In genomic region chr11:125663910-125664309, GRCh38 we compare ENCODE assay signal across 26 cellular contexts. TPM values are rescaled to one million over a fixed set of nuclear protein-coding genes. Genes with fewer than 3 reads are reported as not detected.
DNase-seq lines count a peak whose midpoint lies in the region; FAIRE-seq and TF ChIP-seq lines count a peak whose summit lies in the region.
"Had no signal": no experiment of that assay in that cellular context is flagged by ENCODE, and none has a peak within 500 bp of the region (broad histone marks: within the 10 kb centered on the region; RNA-seq: fewer than 3 reads in every experiment).

No MANE protein-coding gene starts in this region.

- H3K27ac ChIP-seq in GM23248 (no peak overlapping the region), mammary epithelial cell (ENCODE audit: insufficient read depth, low read depth, low read length) (no peak overlapping the region), small intestine (ENCODE audit: low read depth in 1 of 2, low read length in 1 of 2) (no peak overlapping the region)
- H3K27ac ChIP-seq: A549; BLaER1 treated with 17β-estradiol and CSF1 and Interleukin-3, amounts not matched to agents 10 nM and 100 nM had no signal

- no peak overlapping the region for H3K4me3 ChIP-seq in GM23248
- H3K4me3 ChIP-seq in mammary epithelial cell (replicated peaks in 1 of 3; ENCODE audit: insufficient read depth in 1 of 3, low read depth in 2 of 3, low read length in 3 of 3) = no peak overlapping the region
- no peak overlapping the region for H3K4me3 ChIP-seq in small intestine (ENCODE audit: low read depth in 1 of 2, low read length in 2 of 2)
- H3K4me3 ChIP-seq: A549 had no signal

- CTCF ChIA-PET in mammary epithelial cell (lab: Charles Lee; ENCODE audit: low non-redundant PET) = no interaction called here

- no peak for DNase-seq in activated T-cell treated with anti-CD3 and anti-CD28 coated beads, Interleukin-2, amount 50 U/mL, for 24 hours
- no peak for DNase-seq in activated T-cell treated with anti-CD3 and anti-CD28 coated beads, Interleukin-2, amount 50 U/mL, for 1 hour
- DNase-seq in GM23248 (peak; percentile 7), mammary epithelial cell (peak; percentile 23), GM03348 (ENCODE audit: low spot score) (no peak), small intestine (no peak)
- DNase-seq in T-helper 2 cell treated with Interferon-gamma antibody and Interleukin-4, amounts not matched to agents 5 μg/mL and 100 μg/mL, for 36 hours (ENCODE audit: low spot score) = no peak
- DNase-seq in stimulated activated naive CD4-positive, alpha-beta T cell treated with Interleukin-2 at 50 U/mL for 16 hours (lab: John Stamatoyannopoulos, UW) = no peak
- DNase-seq: AML-193; CD4-positive, alpha-beta memory T cell; COR-L47; EL; GF-D8; H7; KBM-7; NCI-H1048; NCI-H1417; NCI-H1694; NCI-H2081; NCI-H2227 treated with DMSO at 0.1 percent for 48 hours; NCI-H69; SHP77 treated with DMSO at 0.1 percent for 48 hours had no signal

- H3K9me3 Mint-ChIP-seq in activated T-cell treated with anti-CD3 and anti-CD28 coated beads, Interleukin-2, amount 50 U/mL, for 24 hours = peaks cover 21% of the 10 kb centered on the region
- H3K9me3 Mint-ChIP-seq in T-helper 2 cell treated with Interferon-gamma antibody and Interleukin-4, amounts not matched to agents 5 μg/mL and 100 μg/mL, for 36 hours = peaks cover 34% of the 10 kb centered on the region

- no peak for TF ChIP-seq CTCF in mammary epithelial cell (conservative IDR thresholded peaks at IDR 0.05 in 1 of 2, IDR thresholded peaks at IDR 0.05 in 1 of 2; ENCODE audit: extremely low read depth in 1 of 2, insufficient read depth in 1 of 2, low read depth in 1 of 2, low read length in 2 of 2)

- H3K4me1 Mint-ChIP-seq in activated T-cell treated with anti-CD3 and anti-CD28 coated beads, Interleukin-2, amount 50 U/mL, for 24 hours (ENCODE audit: low read depth) = peaks cover 15% of the 10 kb centered on the region
- peaks cover 11% of the 10 kb centered on the region for H3K4me1 Mint-ChIP-seq in T-helper 2 cell treated with Interferon-gamma antibody and Interleukin-4, amounts not matched to agents 5 μg/mL and 100 μg/mL, for 36 hours (ENCODE audit: low read depth)

- H3K27ac Mint-ChIP-seq in activated T-cell treated with anti-CD3 and anti-CD28 coated beads, Interleukin-2, amount 50 U/mL, for 24 hours = peak overlapping the region; percentile 15
- H3K27ac Mint-ChIP-seq in T-helper 2 cell treated with Interferon-gamma antibody and Interleukin-4, amounts not matched to agents 5 μg/mL and 100 μg/mL, for 36 hours = peak overlapping the region; percentile 22
- H3K27ac Mint-ChIP-seq: CD4-positive, alpha-beta memory T cell had no signal

- no peaks in the 10 kb centered on the region for H3K9me3 ChIP-seq in GM23248 (ENCODE audit: low read depth)
- H3K9me3 ChIP-seq in mammary epithelial cell (replicated peaks; ENCODE audit: insufficient read depth, low read length) = no peaks in the 10 kb centered on the region
- H3K9me3 ChIP-seq in small intestine (ENCODE audit: control insufficient read depth, low read depth) = no peaks in the 10 kb centered on the region

- H3K4me2 ChIP-seq in GM23248 (ENCODE audit: unreplicated experiment) (no peak overlapping the region), mammary epithelial cell (ENCODE audit: insufficient read depth, low read depth, low read length) (no peak overlapping the region)
- H3K4me2 ChIP-seq: A549; BLaER1 treated with 17β-estradiol and CSF1 and Interleukin-3, amounts not matched to agents 10 nM and 100 nM had no signal

- no peaks in the 10 kb centered on the region for H3F3A ChIP-seq in GM23248 (ENCODE audit: insufficient read depth)

- H3K36me3 ChIP-seq in GM23248 (ENCODE audit: low read depth) = peaks cover 17% of the 10 kb centered on the region
- H3K36me3 ChIP-seq in mammary epithelial cell (ENCODE audit: insufficient read depth, low read length) = peaks cover 2% of the 10 kb centered on the region
- no peaks in the 10 kb centered on the region for H3K36me3 ChIP-seq in small intestine (ENCODE audit: control insufficient read depth in 2 of 2, insufficient read depth in 2 of 2, low read length in 2 of 2)

- no TSS peak for BruUV-seq in mammary epithelial cell (replicated peaks; lab: Mats Ljungman, UMichigan)

- H3K79me2 ChIP-seq in GM23248 (ENCODE audit: insufficient read depth) (peaks cover 5% of the 10 kb centered on the region; the same call in 1 of the 2 replicates), mammary epithelial cell (ENCODE audit: insufficient read depth, low read length) (peaks cover 12% of the 10 kb centered on the region)

- H3K36me3 Mint-ChIP-seq in activated T-cell treated with anti-CD3 and anti-CD28 coated beads, Interleukin-2, amount 50 U/mL, for 24 hours (ENCODE audit: low read depth) = peaks cover 90% of the 10 kb centered on the region
- peaks cover 76% of the 10 kb centered on the region for H3K36me3 Mint-ChIP-seq in T-helper 2 cell treated with Interferon-gamma antibody and Interleukin-4, amounts not matched to agents 5 μg/mL and 100 μg/mL, for 36 hours (ENCODE audit: low read depth)

- no peak for FAIRE-seq in small intestine (lab: Jason Lieb, UNC)
- FAIRE-seq: A549 had no signal

- H2AFZ ChIP-seq in GM23248 (no peak overlapping the region), mammary epithelial cell (ENCODE audit: low read depth, low read length) (no peak overlapping the region)

- H3K9ac ChIP-seq in GM23248 (no peak overlapping the region), mammary epithelial cell (ENCODE audit: insufficient read depth, low read length) (no peak overlapping the region)
- H3K9ac ChIP-seq: BLaER1 treated with 17β-estradiol and CSF1 and Interleukin-3, amounts not matched to agents 10 nM and 100 nM had no signal

- intact Hi-C loops in mammary epithelial cell (cut with micrococcal nuclease) = no loop called here

- no peaks in the 10 kb centered on the region for H3K27me3 Mint-ChIP-seq in activated T-cell treated with anti-CD3 and anti-CD28 coated beads, Interleukin-2, amount 50 U/mL, for 24 hours
- no peaks in the 10 kb centered on the region for H3K27me3 Mint-ChIP-seq in T-helper 2 cell treated with Interferon-gamma antibody and Interleukin-4, amounts not matched to agents 5 μg/mL and 100 μg/mL, for 36 hours (ENCODE audit: low read depth)
- H3K27me3 Mint-ChIP-seq: CD4-positive, alpha-beta memory T cell had no signal

- H3K27me3 ChIP-seq in GM23248 (replicated peaks; ENCODE audit: insufficient read depth) (no peaks in the 10 kb centered on the region), mammary epithelial cell (ENCODE audit: insufficient read depth, low read length) (no peaks in the 10 kb centered on the region), small intestine (ENCODE audit: control insufficient read depth in 2 of 2, insufficient read depth in 2 of 2, low read length in 2 of 2) (no peaks in the 10 kb centered on the region)
- H3K27me3 ChIP-seq: BLaER1 treated with 17β-estradiol and CSF1 and Interleukin-3, amounts not matched to agents 10 nM and 100 nM had no signal

- H3K4me3 Mint-ChIP-seq in activated T-cell treated with anti-CD3 and anti-CD28 coated beads, Interleukin-2, amount 50 U/mL, for 24 hours = no peak overlapping the region
- no peak overlapping the region for H3K4me3 Mint-ChIP-seq in T-helper 2 cell treated with Interferon-gamma antibody and Interleukin-4, amounts not matched to agents 5 μg/mL and 100 μg/mL, for 36 hours
- H3K4me3 Mint-ChIP-seq: CD4-positive, alpha-beta memory T cell had no signal

- dilution Hi-C loops in mammary epithelial cell (cut with HindIII; ENCODE audit: low sequenced_read_pairs) = no loop called here

- in situ Hi-C loops in GM23248 (cut with MboI) = no loop called here
- in situ Hi-C loops in mammary epithelial cell (cut with MboI; ENCODE audit: low sequenced_read_pairs in 2 of 2) = no loop called here

- WGBS in GM23248 (ENCODE audit: low coverage in 1 of 2, low lambda C conversion rate in 2 of 2, missing lambda C conversion rate in 2 of 2), 2 experiments = 82 to 100% methylated on average over 1 to 3 of the region's 3 CpGs
- 100% methylated on average over 1 of the region's 3 CpGs for WGBS in mammary epithelial cell (ENCODE audit: low coverage, missing lambda C conversion rate)
- 92 to 98% (median 96%) methylated on average over 2 to 3 of the region's 3 CpGs for WGBS in small intestine, 3 donors

- H4K20me1 ChIP-seq in GM23248 (ENCODE audit: insufficient read depth) (no peaks in the 10 kb centered on the region), mammary epithelial cell (ENCODE audit: insufficient read depth, low read length) (no peaks in the 10 kb centered on the region)
- H4K20me1 ChIP-seq: BLaER1 treated with 17β-estradiol and CSF1 and Interleukin-3, amounts not matched to agents 10 nM and 100 nM had no signal

- H3K4me1 ChIP-seq in GM23248 (ENCODE audit: insufficient read depth) (no peaks in the 10 kb centered on the region), mammary epithelial cell (ENCODE audit: insufficient read depth, low read length) (no peaks in the 10 kb centered on the region), small intestine (ENCODE audit: control insufficient read depth in 2 of 2, insufficient read depth in 1 of 2, low read depth in 1 of 2, low read length in 1 of 2) (no peaks in the 10 kb centered on the region)
- H3K4me1 ChIP-seq: A549; BLaER1 treated with 17β-estradiol and CSF1 and Interleukin-3, amounts not matched to agents 10 nM and 100 nM had no signal

- no peaks in the 10 kb centered on the region for H3K9me2 ChIP-seq in GM23248 (ENCODE audit: insufficient read depth)

RNA-seq across cellular contexts. Expression of gene ACRV1, which starts 16.7 kb away (rescaled TPM):
- total RNA-seq in GM23248 (2014; rRNA removed; shearing (Covaris generic)) = not detected in 2 replicates
- polyA plus RNA-seq in GM23248 (2016; fragmentation: Nextera tagmentation; extraction: Ambion mirVana) (0.10 and 0.22 TPM in 2 replicates), mammary epithelial cell (not detected), small intestine (under 1 TPM in 1 of 3 donors, not detected in 2; 0.07 TPM)
- not detected for total RNA-seq in mammary epithelial cell
- polyA minus RNA-seq in mammary epithelial cell = not detected
- total RNA-seq: CD4-positive, alpha-beta memory T cell; H7; HT1080; NCI-H460 had no signal
- polyA plus RNA-seq: CD4-positive, alpha-beta memory T cell had no signal

RNA-seq across cellular contexts. Expression of gene CHEK1, which starts 38.9 kb away (rescaled TPM):
- total RNA-seq in GM23248 (2014; rRNA removed; shearing (Covaris generic)) = 16.8 and 23.4 TPM in 2 replicates
- polyA plus RNA-seq in GM23248 (2016; fragmentation: Nextera tagmentation; extraction: Ambion mirVana) (15.1 and 16.8 TPM in 2 replicates), mammary epithelial cell (31.0 TPM), small intestine (10 to 100 TPM in 1 of 3 donors, 1 to 10 TPM in 2; 2.7 to 22.6 (median 3.4) TPM)
- total RNA-seq in mammary epithelial cell = 10 to 100 TPM; 24.2 to 58.3 TPM
- polyA minus RNA-seq in mammary epithelial cell = 42.4 TPM

Comparison
In these comparisons a context has a peak if more than half of its experiments do, and no peak if none do; other contexts are left out.
1. DNase-seq: peak in GM23248 (single experiment) and mammary epithelial cell (single experiment); none in activated T-cell treated with anti-CD3 and anti-CD28 coated beads, Interleukin-2, amount 50 U/mL, for 24 hours (single experiment), activated T-cell treated with anti-CD3 and anti-CD28 coated beads, Interleukin-2, amount 50 U/mL, for 1 hour (single experiment), T-helper 2 cell treated with Interferon-gamma antibody and Interleukin-4, amounts not matched to agents 5 μg/mL and 100 μg/mL, for 36 hours (single experiment), stimulated activated naive CD4-positive, alpha-beta T cell treated with Interleukin-2 at 50 U/mL for 16 hours (single experiment), GM03348 (single experiment) and small intestine (single experiment).